ENCODE assay signal across 1 cellular context in genomic region chr2:72007402-72007801, GRCh38.
TF ChIP-seq lines count a peak whose summit lies in the region.

No MANE protein-coding gene starts in this region.

TF ChIP-seq in WTC11, 78 proteins besides CTCF, POLR2A, EP300 and RAD21 (continued from another document):
- TF ChIP-seq CREB1 (CRISPR knock-in tag; IDR thresholded peaks at IDR 0.05), result no peak
- no peak for TF ChIP-seq PRRX2 (CRISPR knock-in tag; IDR thresholded peaks at IDR 0.05)
